ENCODE assay signal across 17 cellular contexts in genomic region chr11:33319965-33320813, GRCh38. TPM values are rescaled to one million over a fixed set of nuclear protein-coding genes. Genes with fewer than 3 reads are reported as not detected.
DNase-seq lines count a peak whose midpoint lies in the region; ATAC-seq and TF ChIP-seq lines count a peak whose summit lies in the region.
"Had no signal": no experiment of that assay in that cellular context is flagged by ENCODE, and none has a peak within 500 bp of the region (broad histone marks: within the 10 kb centered on the region; RNA-seq: fewer than 3 reads in every experiment).

No MANE protein-coding gene starts in this region.

- H3K4me1 Mint-ChIP-seq in CD14-positive monocyte = peaks cover 22% of the 10 kb centered on the region

- H3K4me3 ChIP-seq in right atrium auricular region = no peak overlapping the region
- H3K4me3 ChIP-seq: HAP-1, thoracic aorta had no signal

- ATAC-seq in left ventricle myocardium superior = no peak
- ATAC-seq in GM21576 (IDR thresholded peaks at IDR 0.05; ENCODE audit: unreplicated experiment) = no peak
- ATAC-seq in HG02885 (IDR thresholded peaks at IDR 0.05; ENCODE audit: poor library complexity, unreplicated experiment) = no peak
- ATAC-seq: sciatic nerve had no signal

- H3K9me3 ChIP-seq in right atrium auricular region = no peaks in the 10 kb centered on the region
- H3K9me3 ChIP-seq: HAP-1, thoracic aorta had no signal

- peaks cover 0 to 89% of the 10 kb centered on the region in 2 donors for H3K4me1 ChIP-seq in right atrium auricular region

- H3K36me3 ChIP-seq in right atrium auricular region = no peaks in the 10 kb centered on the region
- H3K36me3 ChIP-seq: HAP-1, thoracic aorta had no signal

- H3K27ac ChIP-seq in right atrium auricular region = peak overlapping the region; percentile 14 to 78
- H3K27ac ChIP-seq: thoracic aorta had no signal

- TF ChIP-seq CTCF in right atrium auricular region (IDR thresholded peaks at IDR 0.05) = no peak
- TF ChIP-seq CTCF in CD14-positive monocyte (IDR thresholded peaks at IDR 0.05) = no peak

- DNase-seq in right atrium auricular region (ENCODE audit: low spot score) (no peak), left ventricle myocardium superior (no peak), NCI-H82 treated with DMSO at 0.1 percent for 48 hours (lab: John Stamatoyannopoulos, UW; ENCODE audit: unreplicated experiment) (peak; percentile 18), erythroblast (lab: John Stamatoyannopoulos, UW) (peak; percentile 15 to 22), germinal center (ENCODE audit: low spot score) (no peak), CD14-positive monocyte (ENCODE audit: low spot score) (no peak)
- DNase-seq: ACHN; activated naive CD4-positive, alpha-beta T cell treated with anti-CD3 and anti-CD28 coated beads for 36 hours; effector CD4-positive, alpha-beta T cell; NCI-H1417; stimulated activated CD4-positive, alpha-beta T cell treated with anti-CD3 and anti-CD28 coated beads, Interleukin-4, amount 100 ng/mL, for 1 hour; T-helper 2 cell had no signal

- no peak overlapping the region for H3K4me3 Mint-ChIP-seq in CD14-positive monocyte
- H3K4me3 Mint-ChIP-seq: activated naive CD4-positive, alpha-beta T cell treated with anti-CD3 and anti-CD28 coated beads for 36 hours had no signal

- TF ChIP-seq POLR2A in erythroblast (IDR thresholded peaks at IDR 0.05; ENCODE audit: low read length) = no peak

- intact Hi-C loops in left ventricle myocardium superior (cut with micrococcal nuclease) (no loop called here), CD14-positive monocyte (cut with micrococcal nuclease) (loop anchor here (5.0 to 10.0 kb wide), 4 partner anchors 45 to 355 kb away; partner anchors contain the start of genes CSTF3 (in 1 of the 2) and HIPK3 (in 1 of the 2))

- H3K36me3 Mint-ChIP-seq in CD14-positive monocyte = peaks cover 3 to 13% of the 10 kb centered on the region in 2 donors

- H3K27ac Mint-ChIP-seq in CD14-positive monocyte = no peak overlapping the region
- H3K27ac Mint-ChIP-seq: activated naive CD4-positive, alpha-beta T cell treated with anti-CD3 and anti-CD28 coated beads for 36 hours had no signal

- H3K27me3 ChIP-seq in right atrium auricular region = no peaks in the 10 kb centered on the region

- no peaks in the 10 kb centered on the region for H3K27me3 Mint-ChIP-seq in CD14-positive monocyte (ENCODE audit: low read depth in 3 of 3)

- H3K9me3 Mint-ChIP-seq in CD14-positive monocyte = no peaks in the 10 kb centered on the region
- H3K9me3 Mint-ChIP-seq: activated naive CD4-positive, alpha-beta T cell treated with anti-CD3 and anti-CD28 coated beads for 36 hours had no signal

RNA-seq across cellular contexts. Expression of gene KIAA1549L, which starts 55.7 kb away (rescaled TPM):
- total RNA-seq in right atrium auricular region (1 to 10 TPM in 1 of 2 donors, under 1 TPM in 1; 0.78 to 1.6 TPM), left ventricle myocardium superior (0.10 TPM)
- polyA plus RNA-seq in CD14-positive monocyte = not detected
- total RNA-seq: activated naive CD4-positive, alpha-beta T cell treated with anti-CD3 and anti-CD28 coated beads for 36 hours had no signal

Comparison
In these comparisons a context has a peak if more than half of its experiments do, and no peak if none do; other contexts are left out.
1. DNase-seq: peak in NCI-H82 treated with DMSO at 0.1 percent for 48 hours (single experiment) and erythroblast (2 of 2); none in right atrium auricular region (single experiment), left ventricle myocardium superior (single experiment), germinal center (single experiment) and CD14-positive monocyte (single experiment).